ENCODE assay signal across 8 cellular contexts in the genomic region with DNA sequence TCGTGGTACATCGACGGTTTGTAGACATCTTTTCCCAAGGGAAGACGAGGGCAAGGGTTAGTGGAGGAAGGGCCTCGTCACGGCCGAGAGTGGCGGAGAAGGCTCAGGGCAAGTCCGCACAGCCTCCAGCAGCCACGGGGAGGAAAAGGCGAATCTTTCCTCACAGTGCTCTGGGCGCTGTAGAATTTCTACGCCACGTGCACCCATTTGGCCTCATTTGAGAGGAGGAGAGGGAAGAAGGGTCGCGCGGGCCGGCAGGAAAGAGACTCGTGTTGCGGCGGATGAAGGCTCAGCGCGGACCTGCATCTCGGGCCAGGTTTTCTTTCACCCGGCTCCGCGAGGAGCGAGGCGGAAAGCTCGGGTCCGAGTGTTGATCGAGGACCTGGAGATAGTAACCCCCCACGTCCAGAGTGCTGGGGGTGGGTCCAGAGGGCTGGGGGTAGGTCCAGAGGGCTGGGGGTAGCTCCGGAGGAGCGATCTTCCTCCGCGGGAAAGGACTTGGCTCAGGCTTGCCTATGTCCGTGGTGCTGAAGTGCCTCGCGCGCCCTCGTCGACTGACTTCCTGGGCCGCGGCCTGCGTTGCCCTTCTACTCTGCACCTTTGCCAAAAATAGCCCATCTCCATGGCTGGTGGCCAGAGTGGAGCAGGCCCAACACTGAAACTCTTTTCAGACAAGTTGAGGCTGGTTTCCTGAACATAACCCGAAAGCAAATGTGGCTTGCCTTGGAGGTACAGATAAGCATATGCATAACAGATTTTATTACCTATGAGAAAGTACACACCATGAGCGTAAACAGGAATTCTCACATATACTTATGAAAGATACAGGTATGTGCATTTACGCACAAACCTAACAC. TPM values are rescaled to one million over a fixed set of nuclear protein-coding genes. Genes with fewer than 3 reads are reported as not detected.
DNase-seq lines count a peak whose midpoint lies in the region; ATAC-seq and TF ChIP-seq lines count a peak whose summit lies in the region.

No MANE protein-coding gene starts in this region.

- DNase-seq in EL (peak; percentile 62), NCI-H1092 treated with DMSO at 0.1 percent for 48 hours (lab: John Stamatoyannopoulos, UW) (peak; percentile 69), activated B cell treated with CpG ODN at 0.5 μM for 24 hours (peak; percentile 22), coronary artery (ENCODE audit: low spot score) (peak; percentile 74), left colon (peak; percentile 41 to 52), NCI-H1694 treated with DMSO at 0.1 percent for 48 hours (lab: John Stamatoyannopoulos, UW) (no peak)
- peak; percentile 18 for DNase-seq in stimulated activated CD4-positive, alpha-beta T cell treated with anti-CD3 and anti-CD28 coated beads, Interleukin-4, amount 100 ng/mL, for 1 hour

- peaks cover 22% of the 10 kb centered on the region for H3K4me1 Mint-ChIP-seq in activated B cell treated with CpG ODN at 0.5 μM for 24 hours

- POLR2A ChIA-PET in activated B cell treated with CpG ODN at 0.5 μM for 24 hours (lab: Charles Lee), result interaction anchor here (1.1 to 2.0 kb wide), 2 partner anchors 42 to 67 kb away, joined by 4 to 17 read pairs; a partner anchor contains a TSS

- peaks cover 22% of the 10 kb centered on the region for H3K27me3 Mint-ChIP-seq in activated B cell treated with CpG ODN at 0.5 μM for 24 hours

- peak overlapping the region; percentile 85 for H3K4me3 ChIP-seq in coronary artery

- H3K27ac Mint-ChIP-seq in activated B cell treated with CpG ODN at 0.5 μM for 24 hours, result peak overlapping the region; percentile 57

- peak overlapping the region; percentile 89 for H3K4me3 Mint-ChIP-seq in activated B cell treated with CpG ODN at 0.5 μM for 24 hours

- TF ChIP-seq CTCF in activated B cell treated with CpG ODN at 0.5 μM for 24 hours (IDR thresholded peaks at IDR 0.05) (no peak), coronary artery (IDR thresholded peaks at IDR 0.05) (no peak)

- CTCF ChIA-PET in activated B cell treated with CpG ODN at 0.5 μM for 24 hours (lab: Charles Lee), result no interaction called here

- intact Hi-C loops in activated B cell treated with CpG ODN at 0.5 μM for 24 hours (cut with micrococcal nuclease), result loop anchor here (5.0 kb wide), 1 partner anchor 107 kb away; no protein-coding TSS in a partner anchor
- intact Hi-C loops in left colon (cut with DNase I, micrococcal nuclease), result no loop called here

- peaks cover 8% of the 10 kb centered on the region for H3K9me3 Mint-ChIP-seq in activated B cell treated with CpG ODN at 0.5 μM for 24 hours

- H3K36me3 Mint-ChIP-seq in activated B cell treated with CpG ODN at 0.5 μM for 24 hours (ENCODE audit: low read depth), result peaks cover 2% of the 10 kb centered on the region

- ATAC-seq in activated B cell treated with CpG ODN at 0.5 μM for 24 hours (ENCODE audit: low read depth), result peak; percentile 9
- ATAC-seq in left colon, result peak; percentile 87
- ATAC-seq in GM21529 (IDR thresholded peaks at IDR 0.05; ENCODE audit: unreplicated experiment), result no peak

- H3K27ac ChIP-seq in coronary artery, result peak overlapping the region; percentile 11 to 92

RNA-seq across cellular contexts. Expression of a gene that starts 1.1 kb away (rescaled TPM):
- total RNA-seq in activated B cell treated with CpG ODN at 0.5 μM for 24 hours, result 4.2 and 4.3 TPM in 2 replicates
- under 1 TPM; 0.84 to 0.98 TPM for total RNA-seq in left colon

RNA-seq across cellular contexts. Expression of a gene that starts 42.0 kb away (rescaled TPM):
- total RNA-seq in activated B cell treated with CpG ODN at 0.5 μM for 24 hours (29.7 and 30.8 TPM in 2 replicates), left colon (10 to 100 TPM; 51.5 to 58.2 TPM)
